In genomic region chr10:1591742-1592141, GRCh38 we compare ENCODE assay signal across 33 cellular contexts.
"Had no signal": no experiment of that assay in that cellular context is flagged by ENCODE, and none has a peak within 500 bp of the region (broad histone marks: within the 10 kb centered on the region; RNA-seq: fewer than 3 reads in every experiment).

No MANE protein-coding gene starts in this region.

- H3K4me1 Mint-ChIP-seq: activated B cell treated with CpG ODN at 0.5 μM for 24 hours; activated CD4-positive, alpha-beta T cell treated with anti-CD3 and anti-CD28 coated beads, Interleukin-2, amount 10 ng/mL, durations not matched to agents 24 days and 14 days; activated naive CD8-positive, alpha-beta T cell treated with anti-CD3 and anti-CD28 coated beads for 36 hours; activated T-helper 17 cell treated with anti-CD3 and anti-CD28 coated beads, Interleukin-2, amount 50 U/mL, for 72 hours; T-cell; T-helper 17 cell had no signal

- H3K27me3 Mint-ChIP-seq: activated CD4-positive, alpha-beta T cell treated with anti-CD3 and anti-CD28 coated beads, Interleukin-2, amount 10 ng/mL, durations not matched to agents 24 days and 14 days; activated CD8-positive, alpha-beta T cell treated with anti-CD3 and anti-CD28 coated beads for 36 hours had no signal

- H3K4me1 ChIP-seq: adrenal gland, body of pancreas, breast epithelium had no signal

- H3K27ac Mint-ChIP-seq: activated B cell treated with CpG ODN at 0.5 μM for 24 hours; activated CD4-positive, alpha-beta memory T cell treated with anti-CD3 and anti-CD28 coated beads for 36 hours; activated CD4-positive, alpha-beta T cell treated with anti-CD3 and anti-CD28 coated beads, Interleukin-2, amount 10 ng/mL, durations not matched to agents 24 days and 14 days; activated CD8-positive, alpha-beta T cell treated with anti-CD3 and anti-CD28 coated beads for 36 hours; activated naive CD4-positive, alpha-beta T cell treated with anti-CD3 and anti-CD28 coated beads for 36 hours; activated naive CD4-positive, alpha-beta T cell treated with anti-CD3 and anti-CD28 coated beads, Interleukin-2, amount 50 U/mL, for 72 hours; activated naive CD8-positive, alpha-beta T cell treated with anti-CD3 and anti-CD28 coated beads for 36 hours; activated T-cell treated with anti-CD3 and anti-CD28 coated beads, Interleukin-2, amount 50 U/mL, for 72 hours; activated T-helper 1 cell treated with anti-CD3 and anti-CD28 coated beads, Interleukin-12 subunit alpha, Interleukin-12 subunit beta, Interleukin-2, Interleukin-4 antibody, amounts not matched to agents 30 ng/mL and 10 ng/mL and 1 ng/mL, durations not matched to agents 14 hours and 24 hours and 36 hours; activated T-helper 17 cell treated with anti-CD3 and anti-CD28 coated beads, Interleukin-2, amount 50 U/mL, for 72 hours; T-cell; T-helper 17 cell had no signal

- H3K4me3 ChIP-seq: adrenal gland, body of pancreas, breast epithelium had no signal

- H3K4me3 Mint-ChIP-seq: activated B cell treated with CpG ODN at 0.5 μM for 24 hours; activated CD4-positive, alpha-beta memory T cell treated with anti-CD3 and anti-CD28 coated beads for 36 hours; activated CD4-positive, alpha-beta T cell treated with anti-CD3 and anti-CD28 coated beads, Interleukin-2, amount 10 ng/mL, durations not matched to agents 24 days and 14 days; activated CD8-positive, alpha-beta T cell treated with anti-CD3 and anti-CD28 coated beads for 36 hours; activated naive CD4-positive, alpha-beta T cell treated with anti-CD3 and anti-CD28 coated beads for 36 hours; activated naive CD8-positive, alpha-beta T cell treated with anti-CD3 and anti-CD28 coated beads for 36 hours; activated T-cell treated with anti-CD3 and anti-CD28 coated beads, Interleukin-2, amount 50 U/mL, for 4 hours; activated T-cell treated with anti-CD3 and anti-CD28 coated beads, Interleukin-2, amount 50 U/mL, for 72 hours; activated T-helper 1 cell treated with anti-CD3 and anti-CD28 coated beads, Interleukin-12 subunit alpha, Interleukin-12 subunit beta, Interleukin-2, Interleukin-4 antibody, amounts not matched to agents 30 ng/mL and 10 ng/mL and 1 ng/mL, durations not matched to agents 14 hours and 24 hours and 36 hours; activated T-helper 17 cell treated with anti-CD3 and anti-CD28 coated beads, Interleukin-2, amount 50 U/mL, for 72 hours; T-cell; T-helper 17 cell had no signal

- H3K9me3 ChIP-seq: adrenal gland, body of pancreas had no signal

- H3K9me3 Mint-ChIP-seq: activated CD4-positive, alpha-beta T cell treated with anti-CD3 and anti-CD28 coated beads, Interleukin-2, amount 10 ng/mL, durations not matched to agents 24 days and 14 days; activated T-helper 1 cell treated with anti-CD3 and anti-CD28 coated beads, Interleukin-12 subunit alpha, Interleukin-12 subunit beta, Interleukin-2, Interleukin-4 antibody, amounts not matched to agents 30 ng/mL and 10 ng/mL and 1 ng/mL, durations not matched to agents 14 hours and 24 hours and 36 hours had no signal

- ATAC-seq: activated CD8-positive, alpha-beta T cell treated with anti-CD3 and anti-CD28 coated beads for 36 hours; activated naive CD4-positive, alpha-beta T cell treated with anti-CD3 and anti-CD28 coated beads, Interleukin-2, amount 50 U/mL, for 72 hours; activated T-cell treated with anti-CD3 and anti-CD28 coated beads, Interleukin-2, amount 50 U/mL, for 4 hours; activated T-cell treated with anti-CD3 and anti-CD28 coated beads, Interleukin-2, amount 50 U/mL, for 72 hours; activated T-helper 17 cell treated with anti-CD3 and anti-CD28 coated beads, Interleukin-2, amount 50 U/mL, for 72 hours; body of pancreas; T-cell; T-helper 17 cell had no signal

- H3K36me3 ChIP-seq: adrenal gland, brain microvascular endothelial cell, breast epithelium had no signal

- H3K27ac ChIP-seq: adrenal gland, body of pancreas, brain microvascular endothelial cell, breast epithelium, VCaP had no signal

- H3K36me3 Mint-ChIP-seq: activated CD4-positive, alpha-beta memory T cell treated with anti-CD3 and anti-CD28 coated beads for 36 hours; activated naive CD8-positive, alpha-beta T cell treated with anti-CD3 and anti-CD28 coated beads for 36 hours; T-cell had no signal

- H3K27me3 ChIP-seq: adrenal gland, body of pancreas, brain microvascular endothelial cell had no signal

- DNase-seq: activated B cell treated with CpG ODN at 0.5 μM for 24 hours; activated CD4-positive, alpha-beta memory T cell treated with anti-CD3 and anti-CD28 coated beads for 36 hours; activated CD4-positive, alpha-beta T cell treated with anti-CD3 and anti-CD28 coated beads for 4 hours; activated CD4-positive, alpha-beta T cell treated with anti-CD3 and anti-CD28 coated beads, Interleukin-2, amount 10 ng/mL, durations not matched to agents 24 days and 14 days; activated CD4-positive, alpha-beta T cell treated with anti-CD3 and anti-CD28 coated beads, Interleukin-2, amount 50 U/mL, for 1 hour; activated CD4-positive, alpha-beta T cell treated with anti-CD3 and anti-CD28 coated beads, Interleukin-2, amount 50 U/mL, for 4 hours; activated CD4-positive, CD25-positive, alpha-beta regulatory T cell treated with anti-CD3 and anti-CD28 coated beads, Interleukin-2, amount 50 U/mL, for 72 hours; activated CD8-positive, alpha-beta memory T cell treated with anti-CD3 and anti-CD28 coated beads, Interleukin-2, amount 50 U/mL, for 4 hours; activated CD8-positive, alpha-beta T cell treated with anti-CD3 and anti-CD28 coated beads for 36 hours; activated effector memory CD4-positive, alpha-beta T cell treated with anti-CD3 and anti-CD28 coated beads, Interleukin-2, amount 50 U/mL, for 16 hours; activated gamma-delta T cell treated with Interleukin-2 at 50 U/mL for 16 hours; activated naive CD4-positive, alpha-beta T cell; activated naive CD4-positive, alpha-beta T cell treated with anti-CD3 and anti-CD28 coated beads for 36 hours; activated naive CD4-positive, alpha-beta T cell treated with anti-CD3 and anti-CD28 coated beads, Interleukin-2, amount 50 U/mL, for 16 hours; activated naive CD8-positive, alpha-beta T cell treated with anti-CD3 and anti-CD28 coated beads for 36 hours; activated T-cell treated with anti-CD3 and anti-CD28 coated beads for 4 hours; activated T-cell treated with anti-CD3 and anti-CD28 coated beads, Interleukin-2, amount 50 U/mL, for 1 hour; activated T-cell treated with anti-CD3 and anti-CD28 coated beads, Interleukin-2, amount 50 U/mL, for 4 hours; activated T-cell treated with anti-CD3 and anti-CD28 coated beads, Interleukin-2, amount 50 U/mL, for 72 hours; adrenal gland; amniotic stem cell; aorta; body of pancreas; brain microvascular endothelial cell; central memory CD4-positive, alpha-beta T cell; T-cell; T-helper 17 cell; T-helper 9 cell had no signal
